In genomic region chr7:12256025-12256570, GRCh38 we compare ENCODE assay signal across 17 cellular contexts. TPM values are rescaled to one million over a fixed set of nuclear protein-coding genes. Genes with fewer than 3 reads are reported as not detected.
DNase-seq lines count a peak whose midpoint lies in the region; ATAC-seq and TF ChIP-seq lines count a peak whose summit lies in the region.
"Had no signal": no experiment of that assay in that cellular context is flagged by ENCODE, and none has a peak within 500 bp of the region (broad histone marks: within the 10 kb centered on the region; RNA-seq: fewer than 3 reads in every experiment).

No MANE protein-coding gene starts in this region.

- ATAC-seq in stimulated activated naive CD8-positive, alpha-beta T cell treated with anti-CD3 and anti-CD28 coated beads, Interleukin-15, Interleukin-2, amounts not matched to agents 100 U/mL and 50 U/mL, for 24 hours, result peak; percentile 68
- ATAC-seq in left cardiac atrium, result no peak

- H3K4me1 ChIP-seq in fibroblast of lung (ENCODE audit: control insufficient read depth, extremely low read depth, insufficient read depth, low read length), result no peaks in the 10 kb centered on the region
- H3K4me1 ChIP-seq in CD8-positive, alpha-beta memory T cell (ENCODE audit: insufficient read depth, low read length), result peaks cover 32% of the 10 kb centered on the region
- peaks cover 0 to 4% (median 0%) of the 10 kb centered on the region in 4 donors for H3K4me1 ChIP-seq in stomach

- H3K9me3 ChIP-seq in fibroblast of lung (ENCODE audit: control insufficient read depth, insufficient read depth, low read depth, low read length), result no peaks in the 10 kb centered on the region
- H3K9me3 ChIP-seq in CD8-positive, alpha-beta memory T cell (ENCODE audit: low read length), result no peaks in the 10 kb centered on the region
- peaks cover 0 to 5% (median 0%) of the 10 kb centered on the region in 4 donors for H3K9me3 ChIP-seq in stomach
- H3K9me3 ChIP-seq: transverse colon had no signal

- TF ChIP-seq EP300 in stomach (IDR thresholded peaks at IDR 0.05), result no peak

- intact Hi-C loops in stomach (cut with DNase I; ENCODE audit: low total_unique reads), result no loop called here
- intact Hi-C loops in left cardiac atrium (cut with DNase I), result no loop called here

- H3K4me3 ChIP-seq in fibroblast of lung (replicated peaks in 1 of 4; ENCODE audit: control extremely low read depth in 1 of 4, insufficient read depth in 1 of 4, low read depth in 3 of 4, low read length in 4 of 4), result no peak overlapping the region
- H3K4me3 ChIP-seq in CD8-positive, alpha-beta memory T cell (ENCODE audit: low read length), result no peak overlapping the region
- H3K4me3 ChIP-seq in stomach, result no peak overlapping the region
- H3K4me3 ChIP-seq: transverse colon had no signal

- no peak overlapping the region for H3K27ac ChIP-seq in fibroblast of lung (ENCODE audit: insufficient read depth, low read length)
- no peak overlapping the region for H3K27ac ChIP-seq in CD8-positive, alpha-beta memory T cell (ENCODE audit: low read depth, low read length)
- no peak overlapping the region for H3K27ac ChIP-seq in stomach
- H3K27ac ChIP-seq: transverse colon had no signal

- no peak overlapping the region for H2AFZ ChIP-seq in fibroblast of lung (ENCODE audit: low read length)

- TF ChIP-seq CTCF in fibroblast of lung (conservative IDR thresholded peaks at IDR 0.05 in 1 of 2, IDR thresholded peaks at IDR 0.05 in 1 of 2; ENCODE audit: low read depth in 1 of 2, low read length in 2 of 2) (no peak), stomach (IDR thresholded peaks at IDR 0.05) (no peak)

- H3K4me3 Mint-ChIP-seq in activated naive CD4-positive, alpha-beta T cell treated with anti-CD3 and anti-CD28 coated beads, Interleukin-2, amount 50 U/mL, for 24 hours, result no peak overlapping the region
- H3K4me3 Mint-ChIP-seq in CD8-positive, alpha-beta memory T cell, result no peak overlapping the region
- H3K4me3 Mint-ChIP-seq: T-helper 2 cell treated with Interferon-gamma antibody and Interleukin-4, amounts not matched to agents 5 μg/mL and 100 μg/mL, for 36 hours had no signal

- CTCF ChIA-PET in CD8-positive, alpha-beta memory T cell (lab: Charles Lee), result interaction anchor here (0.9 kb wide), 1 partner anchor 44 kb away, joined by 3 read pairs; no protein-coding TSS in a partner anchor

- no peaks in the 10 kb centered on the region for H4K20me1 ChIP-seq in fibroblast of lung (ENCODE audit: control insufficient read depth, extremely low read depth, insufficient read depth, low read length)

- no peak for TF ChIP-seq POLR2A in stomach (IDR thresholded peaks at IDR 0.05)

- POLR2A ChIA-PET in CD8-positive, alpha-beta memory T cell (lab: Charles Lee), result interaction anchor here (0.7 to 1.1 kb wide), 3 partner anchors 45 to 85 kb away, joined by 3 to 8 read pairs (median 4); partner anchors contain the start of gene TMEM106B

- H3K9me3 Mint-ChIP-seq in activated naive CD4-positive, alpha-beta T cell treated with anti-CD3 and anti-CD28 coated beads, Interleukin-2, amount 50 U/mL, for 24 hours, result peaks cover 15% of the 10 kb centered on the region
- H3K9me3 Mint-ChIP-seq in CD8-positive, alpha-beta memory T cell, result peaks cover 8 to 18% (median 13%) of the 10 kb centered on the region in 5 donors

- peaks cover 3% of the 10 kb centered on the region for H3K27me3 Mint-ChIP-seq in activated naive CD4-positive, alpha-beta T cell treated with anti-CD3 and anti-CD28 coated beads, Interleukin-2, amount 50 U/mL, for 24 hours
- H3K27me3 Mint-ChIP-seq in CD8-positive, alpha-beta memory T cell, result peaks cover 0 to 9% of the 10 kb centered on the region in 2 donors

- H3K79me2 ChIP-seq in fibroblast of lung (ENCODE audit: control insufficient read depth, insufficient read depth, low read length), result no peaks in the 10 kb centered on the region

- no peak overlapping the region for H3K9ac ChIP-seq in fibroblast of lung (ENCODE audit: insufficient read depth, low read length)

- no peak for DNase-seq in activated naive CD4-positive, alpha-beta T cell treated with Interleukin-2 at 50 U/mL for 16 hours
- DNase-seq in SK-MEL-5 (ENCODE audit: low read depth, low spot score), result peak; percentile 52
- peak; percentile 2 to 69 for DNase-seq in fibroblast of lung (ENCODE audit: low read depth in 2 of 2)
- no peak for DNase-seq in stimulated activated naive CD8-positive, alpha-beta T cell treated with anti-CD3 and anti-CD28 coated beads, Interleukin-15, Interleukin-2, amounts not matched to agents 100 U/mL and 50 U/mL, for 24 hours
- DNase-seq in CD8-positive, alpha-beta memory T cell, result no peak
- no peak for DNase-seq in stomach
- no peak for DNase-seq in left cardiac atrium
- DNase-seq: activated CD4-positive, alpha-beta T cell treated with anti-CD3 and anti-CD28 coated beads, Interleukin-2, amount 50 U/mL, for 4 hours; activated effector memory CD4-positive, alpha-beta T cell treated with anti-CD3 and anti-CD28 coated beads, Interleukin-2, amount 50 U/mL, for 16 hours; DND-41; erythroblast; mesendoderm; NCI-H1436; NCI-H524; transverse colon had no signal

- peak overlapping the region; percentile 92 for H3K27ac Mint-ChIP-seq in activated naive CD4-positive, alpha-beta T cell treated with anti-CD3 and anti-CD28 coated beads, Interleukin-2, amount 50 U/mL, for 24 hours
- H3K27ac Mint-ChIP-seq in CD8-positive, alpha-beta memory T cell, result peak overlapping the region in 4 of 8 donors; percentile 56 to 83 (median 68)
- H3K27ac Mint-ChIP-seq: T-helper 2 cell treated with Interferon-gamma antibody and Interleukin-4, amounts not matched to agents 5 μg/mL and 100 μg/mL, for 36 hours had no signal

- in situ Hi-C loops in SK-MEL-5 (cut with HindIII; ENCODE audit: low pct_unique_long_range_greater_than_20kb, low sequenced_read_pairs), result no loop called here

- H3K36me3 ChIP-seq in fibroblast of lung (ENCODE audit: control insufficient read depth, insufficient read depth, low read length), result no peaks in the 10 kb centered on the region
- no peaks in the 10 kb centered on the region for H3K36me3 ChIP-seq in CD8-positive, alpha-beta memory T cell (ENCODE audit: insufficient read depth, low read length)
- no peaks in the 10 kb centered on the region for H3K36me3 ChIP-seq in stomach
- H3K36me3 ChIP-seq: transverse colon had no signal

- H3K27me3 ChIP-seq in fibroblast of lung (ENCODE audit: control insufficient read depth, insufficient read depth, low read length) (no peaks in the 10 kb centered on the region), stomach (no peaks in the 10 kb centered on the region)
- H3K27me3 ChIP-seq in CD8-positive, alpha-beta memory T cell (ENCODE audit: insufficient read depth, low read length, poor library complexity, severe bottlenecking), result no peaks in the 10 kb centered on the region
- H3K27me3 ChIP-seq: transverse colon had no signal

- peaks cover 13% of the 10 kb centered on the region for H3K36me3 Mint-ChIP-seq in activated naive CD4-positive, alpha-beta T cell treated with anti-CD3 and anti-CD28 coated beads, Interleukin-2, amount 50 U/mL, for 24 hours
- peaks cover 4 to 27% (median 7%) of the 10 kb centered on the region in 3 donors for H3K36me3 Mint-ChIP-seq in CD8-positive, alpha-beta memory T cell

- no peak overlapping the region for H3K4me2 ChIP-seq in fibroblast of lung (ENCODE audit: extremely low read depth, insufficient read depth, low read length)

- 53 to 73% (median 59%) methylated on average over 3 of the region's 3 CpGs for WGBS in stomach, 5 donors

- peaks cover 16% of the 10 kb centered on the region for H3K4me1 Mint-ChIP-seq in activated naive CD4-positive, alpha-beta T cell treated with anti-CD3 and anti-CD28 coated beads, Interleukin-2, amount 50 U/mL, for 24 hours
- H3K4me1 Mint-ChIP-seq in CD8-positive, alpha-beta memory T cell, result peaks cover 4 to 6% (median 4%) of the 10 kb centered on the region in 3 donors

RNA-seq across cellular contexts. Expression of gene TMEM106B, which starts 45.0 kb away (rescaled TPM):
- total RNA-seq in SK-MEL-5 (2014; rRNA removed; shearing (Covaris generic)), result 83.3 and 102 TPM in 2 replicates
- polyA plus RNA-seq in SK-MEL-5 (2015; cell fraction: cytosol; rRNA removed), result 52.4 and 79.6 TPM in 2 replicates
- 37.8 and 39.9 TPM in 2 replicates for polyA plus RNA-seq in SK-MEL-5 (2015; cell fraction: nucleus; rRNA removed)
- 41.6 and 51.9 TPM in 2 replicates for total RNA-seq in fibroblast of lung
- 41.9 and 60.2 TPM in 2 replicates for polyA plus RNA-seq in fibroblast of lung
- polyA plus RNA-seq in fibroblast of lung (2012), result 23.3 and 28.0 TPM in 2 replicates
- 1.5 and 7.5 TPM in 2 replicates for polyA minus RNA-seq in fibroblast of lung (ENCODE audit: low replicate concordance)
- total RNA-seq in CD8-positive, alpha-beta memory T cell, result 10 to 100 TPM; 26.8 to 27.3 TPM
- 32.7 TPM for polyA plus RNA-seq in CD8-positive, alpha-beta memory T cell
- 10 to 100 TPM in 4 of 5 donors, 1 to 10 TPM in 1; 5.8 to 85.5 (median 72.3) TPM for total RNA-seq in stomach
- 1 to 10 TPM; 5.0 to 9.6 (median 7.3) TPM for polyA plus RNA-seq in stomach
- total RNA-seq in left cardiac atrium, result 10 to 100 TPM; 43.3 to 48.2 TPM

Comparison
In these comparisons a context has a peak if more than half of its experiments do, and no peak if none do; other contexts are left out.
1. DNase-seq: peak in SK-MEL-5 (single experiment) and fibroblast of lung (2 of 2); none in activated naive CD4-positive, alpha-beta T cell treated with Interleukin-2 at 50 U/mL for 16 hours (single experiment), stimulated activated naive CD8-positive, alpha-beta T cell treated with anti-CD3 and anti-CD28 coated beads, Interleukin-15, Interleukin-2, amounts not matched to agents 100 U/mL and 50 U/mL, for 24 hours (single experiment), CD8-positive, alpha-beta memory T cell (0 of 5), stomach (single experiment) and left cardiac atrium (single experiment).